ENCODE assay signal across 1 cellular context in the genomic region with DNA sequence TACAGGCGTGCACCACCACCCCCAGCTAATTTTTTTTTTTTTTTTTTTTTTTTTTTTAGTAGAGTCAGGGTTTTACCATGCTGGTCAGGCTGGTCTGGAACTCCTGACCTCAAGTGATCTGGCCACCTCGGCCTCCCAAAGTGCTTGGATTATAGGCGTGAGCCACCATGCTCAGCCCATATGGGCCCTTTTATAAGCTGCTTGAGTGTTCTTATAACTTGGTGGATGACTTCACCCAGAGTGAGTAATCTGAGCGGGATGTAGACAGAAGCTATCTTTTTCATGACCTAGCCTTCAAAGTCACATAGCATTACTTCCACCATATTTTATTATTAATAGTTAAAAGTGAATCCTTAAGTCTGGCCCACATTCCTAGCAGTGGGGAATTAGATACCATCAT.
TF ChIP-seq lines count a peak whose summit lies in the region.

No MANE protein-coding gene starts in this region.

TF ChIP-seq in SK-N-SH, 30 proteins besides CTCF, POLR2A, EP300 and RAD21:
- TF ChIP-seq SMC3 (IDR thresholded peaks at IDR 0.05; ENCODE audit: low read depth, low read length) (no peak), POLR2AphosphoS5 (IDR thresholded peaks at IDR 0.05; ENCODE audit: low read depth, low read length) (no peak), TCF12 (IDR thresholded peaks at IDR 0.05) (no peak), JUND (IDR thresholded peaks at IDR 0.05) (no peak), RFX5 (IDR thresholded peaks at IDR 0.05; ENCODE audit: low read length) (no peak)
- TF ChIP-seq, protein P1, sequence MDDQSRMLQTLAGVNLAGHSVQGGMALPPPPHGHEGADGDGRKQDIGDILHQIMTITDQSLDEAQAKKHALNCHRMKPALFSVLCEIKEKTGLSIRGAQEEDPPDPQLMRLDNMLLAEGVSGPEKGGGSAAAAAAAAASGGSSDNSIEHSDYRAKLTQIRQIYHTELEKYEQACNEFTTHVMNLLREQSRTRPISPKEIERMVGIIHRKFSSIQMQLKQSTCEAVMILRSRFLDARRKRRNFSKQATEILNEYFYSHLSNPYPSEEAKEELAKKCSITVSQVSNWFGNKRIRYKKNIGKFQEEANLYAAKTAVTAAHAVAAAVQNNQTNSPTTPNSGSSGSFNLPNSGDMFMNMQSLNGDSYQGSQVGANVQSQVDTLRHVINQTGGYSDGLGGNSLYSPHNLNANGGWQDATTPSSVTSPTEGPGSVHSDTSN (IDR thresholded peaks at IDR 0.05), result peak; percentile 34; the same call in 1 of the 2 replicates
